In the genomic region with DNA sequence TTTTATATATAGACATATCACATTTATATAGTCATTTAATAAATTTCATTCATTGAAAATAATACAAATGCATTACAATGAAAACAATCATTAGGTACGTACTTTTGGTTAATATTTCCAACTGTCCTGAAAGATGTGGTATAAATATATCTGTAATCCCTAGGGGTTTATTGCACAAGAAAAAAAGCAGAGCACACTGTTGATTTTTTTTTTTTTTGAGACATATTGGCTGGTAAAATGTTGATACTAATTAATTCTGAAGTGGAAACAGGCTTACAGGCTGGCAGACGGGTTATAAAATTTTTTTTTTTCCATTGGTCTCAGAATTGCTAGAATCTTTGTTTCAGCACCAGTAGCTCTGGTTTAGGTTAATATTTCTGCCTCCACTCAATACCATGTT, we compare ENCODE assay signal across 14 cellular contexts.
DNase-seq lines count a peak whose midpoint lies in the region; FAIRE-seq and TF ChIP-seq lines count a peak whose summit lies in the region.
"Had no signal": no experiment of that assay in that cellular context is flagged by ENCODE, and none has a peak within 500 bp of the region (broad histone marks: within the 10 kb centered on the region; RNA-seq: fewer than 3 reads in every experiment).

No MANE protein-coding gene starts in this region.

- POLR2A ChIA-PET in endothelial cell of umbilical vein (lab: Charles Lee), result interaction anchor here (0.6 to 1.5 kb wide), 6 partner anchors 10 to 562 kb away, joined by 3 to 14 read pairs (median 4); a partner anchor contains a TSS

- no peaks in the 10 kb centered on the region for H3K79me2 ChIP-seq in endothelial cell of umbilical vein (ENCODE audit: control insufficient read depth, insufficient read depth, low read length)

- H3K27ac ChIP-seq in left ventricle myocardium inferior (replicated peaks) (peak overlapping the region; percentile 84), right atrium auricular region (peak overlapping the region in 1 of 2 donors; percentile 63), endothelial cell of umbilical vein (ENCODE audit: insufficient read depth, low read depth, low read length) (peak overlapping the region; percentile 92)

- no peaks in the 10 kb centered on the region for H3K9me1 ChIP-seq in endothelial cell of umbilical vein (replicated peaks; ENCODE audit: control insufficient read depth, extremely low read depth, insufficient read depth, low read length)

- no peaks in the 10 kb centered on the region for H3K27me3 Mint-ChIP-seq in osteocyte (ENCODE audit: unreplicated experiment)

- no peaks in the 10 kb centered on the region for H4K20me1 ChIP-seq in endothelial cell of umbilical vein (replicated peaks; ENCODE audit: control insufficient read depth, extremely low read depth, insufficient read depth, low read length)

- no peaks in the 10 kb centered on the region for H3K36me3 ChIP-seq in left ventricle myocardium inferior
- H3K36me3 ChIP-seq in right atrium auricular region, result no peaks in the 10 kb centered on the region
- no peaks in the 10 kb centered on the region for H3K36me3 ChIP-seq in endothelial cell of umbilical vein (ENCODE audit: control insufficient read depth in 2 of 2, extremely low read depth in 1 of 2, insufficient read depth in 2 of 2, low read length in 2 of 2)
- H3K36me3 ChIP-seq in HAP-1 (replicated peaks), result no peaks in the 10 kb centered on the region

- peaks cover 43% of the 10 kb centered on the region for H3K4me1 Mint-ChIP-seq in osteocyte (ENCODE audit: unreplicated experiment)

- CTCF ChIA-PET in endothelial cell of umbilical vein (lab: Charles Lee), result interaction anchor here (0.8 to 5.1 kb wide), 62 partner anchors 10 to 1017 kb away, joined by 3 to 156 read pairs (median 6); a partner anchor contains a TSS

- H3K36me3 Mint-ChIP-seq in osteocyte (ENCODE audit: unreplicated experiment), result no peaks in the 10 kb centered on the region
- H3K36me3 Mint-ChIP-seq: immature natural killer cell had no signal

- H3K9me3 Mint-ChIP-seq in osteocyte (ENCODE audit: unreplicated experiment), result no peaks in the 10 kb centered on the region

- no peak overlapping the region for H2AFZ ChIP-seq in endothelial cell of umbilical vein (ENCODE audit: low read depth, low read length)

- FAIRE-seq in endothelial cell of umbilical vein (lab: Jason Lieb, UNC), result no peak
- FAIRE-seq: HepG2 had no signal

- dilution Hi-C loops in endothelial cell of umbilical vein (cut with MboI; ENCODE audit: extremely low pct_ligation_motif_present, low sequenced_read_pairs), result no loop called here

- TF ChIP-seq POLR2A in endothelial cell of umbilical vein (IDR thresholded peaks at IDR 0.05; ENCODE audit: low read depth, low read length), result no peak

- H3K4me3 Mint-ChIP-seq in osteocyte (ENCODE audit: unreplicated experiment), result no peak overlapping the region
- H3K4me3 Mint-ChIP-seq: immature natural killer cell had no signal

- H3K4me3 ChIP-seq in left ventricle myocardium inferior (no peak overlapping the region), right atrium auricular region (no peak overlapping the region), endothelial cell of umbilical vein (replicated peaks in 1 of 3; ENCODE audit: insufficient read depth in 1 of 3, low read depth in 1 of 3, low read length in 3 of 3) (no peak overlapping the region), HAP-1 (no peak overlapping the region)

- in situ Hi-C loops in HAP-1 (cut with MboI; ENCODE audit: low sequenced_read_pairs), result no loop called here

- peak overlapping the region; percentile 84 for H3K27ac Mint-ChIP-seq in osteocyte (ENCODE audit: unreplicated experiment)
- H3K27ac Mint-ChIP-seq: immature natural killer cell had no signal

- H3K9ac ChIP-seq in endothelial cell of umbilical vein (replicated peaks; ENCODE audit: extremely low read depth, insufficient read depth, low read length), result peak overlapping the region; percentile 73

- no peaks in the 10 kb centered on the region for H3K27me3 ChIP-seq in left ventricle myocardium inferior (ENCODE audit: low read depth)
- no peaks in the 10 kb centered on the region for H3K27me3 ChIP-seq in right atrium auricular region
- H3K27me3 ChIP-seq in endothelial cell of umbilical vein (ENCODE audit: control insufficient read depth in 2 of 2, insufficient read depth in 2 of 2, low read length in 2 of 2), result no peaks in the 10 kb centered on the region
- H3K27me3 ChIP-seq in HAP-1 (ENCODE audit: low read depth), result no peaks in the 10 kb centered on the region

- DNase-seq in left ventricle myocardium inferior (no peak), right atrium auricular region (ENCODE audit: low spot score) (no peak), endothelial cell of umbilical vein (ENCODE audit: low read depth, low spot score) (no peak), osteocyte (ENCODE audit: extremely low spot score, unreplicated experiment) (no peak), HAP-1 (ENCODE audit: low spot score in 2 of 2) (no peak), NCI-H2227 treated with DMSO at 0.1 percent for 48 hours (lab: John Stamatoyannopoulos, UW) (no peak)
- no peak for DNase-seq in stimulated activated CD4-positive, alpha-beta T cell treated with anti-CD3 and anti-CD28 coated beads, Interleukin-4, amount 100 ng/mL, for 24 hours
- no peak for DNase-seq in activated naive CD4-positive, alpha-beta T cell treated with anti-CD3 and anti-CD28 coated beads, Interleukin-2, amount 50 U/mL, for 16 hours
- DNase-seq: activated CD4-positive, CD25-positive, alpha-beta regulatory T cell treated with anti-CD3 and anti-CD28 coated beads, Interleukin-2, amount 50 U/mL, for 72 hours; immature natural killer cell; NCI-H1092; NCI-H510A treated with DMSO at 0.1 percent for 48 hours; stimulated activated naive CD4-positive, alpha-beta T cell had no signal

- H3K9me3 ChIP-seq in left ventricle myocardium inferior (replicated peaks) (no peaks in the 10 kb centered on the region), right atrium auricular region (no peaks in the 10 kb centered on the region), endothelial cell of umbilical vein (replicated peaks; ENCODE audit: control insufficient read depth, insufficient read depth, low read length) (no peaks in the 10 kb centered on the region), HAP-1 (no peaks in the 10 kb centered on the region)

- no peak overlapping the region for H3K4me2 ChIP-seq in endothelial cell of umbilical vein (ENCODE audit: insufficient read depth, low read length)

- H3K4me1 ChIP-seq in left ventricle myocardium inferior, result peaks cover 40% of the 10 kb centered on the region
- peaks cover 0 to 33% of the 10 kb centered on the region in 2 donors for H3K4me1 ChIP-seq in right atrium auricular region
- peaks cover 28% of the 10 kb centered on the region for H3K4me1 ChIP-seq in endothelial cell of umbilical vein (ENCODE audit: control insufficient read depth, extremely low read depth, insufficient read depth, low read length)
- no peaks in the 10 kb centered on the region; the same call in 1 of the 2 replicates for H3K4me1 ChIP-seq in HAP-1

- TF ChIP-seq CTCF in left ventricle myocardium inferior (IDR thresholded peaks at IDR 0.05; ENCODE audit: borderline replicate concordance), result no peak
- no peak for TF ChIP-seq CTCF in right atrium auricular region (IDR thresholded peaks at IDR 0.05)
- TF ChIP-seq CTCF in endothelial cell of umbilical vein (IDR thresholded peaks at IDR 0.05; ENCODE audit: extremely low read depth in 1 of 2, insufficient read depth in 1 of 2, low read depth in 1 of 2, low read length in 2 of 2), result no peak
- TF ChIP-seq CTCF in osteocyte (IDR thresholded peaks at IDR 0.05), result no peak

- intact Hi-C loops in left ventricle myocardium inferior (cut with micrococcal nuclease) (loop anchor here (10.0 kb wide), 1 partner anchor 537 kb away; no protein-coding TSS in a partner anchor), endothelial cell of umbilical vein (cut with micrococcal nuclease) (loop anchor here (2.0 to 5.0 kb wide), 4 partner anchors 155 to 944 kb away; no protein-coding TSS in a partner anchor)

- BruUV-seq in endothelial cell of umbilical vein (replicated peaks; lab: Mats Ljungman, UMichigan), result no TSS peak

TF ChIP-seq in endothelial cell of umbilical vein, 7 proteins besides CTCF, POLR2A, EP300 and RAD21:
- TF ChIP-seq POLR2AphosphoS5 (IDR thresholded peaks at IDR 0.05; ENCODE audit: insufficient read depth, low read depth, low read length), result no peak
- TF ChIP-seq FOS (IDR thresholded peaks at IDR 0.05; ENCODE audit: borderline replicate concordance, insufficient read depth, low read length), result no peak
- no peak for TF ChIP-seq JUN (IDR thresholded peaks at IDR 0.05; ENCODE audit: borderline replicate concordance, insufficient read depth, insufficient read length, low read depth)
- TF ChIP-seq MYC (IDR thresholded peaks at IDR 0.05; ENCODE audit: low read depth, low read length), result no peak
- TF ChIP-seq GATA2 (IDR thresholded peaks at IDR 0.05; ENCODE audit: insufficient read depth, insufficient read length, low read depth, low read length), result no peak
- TF ChIP-seq, protein P1, sequence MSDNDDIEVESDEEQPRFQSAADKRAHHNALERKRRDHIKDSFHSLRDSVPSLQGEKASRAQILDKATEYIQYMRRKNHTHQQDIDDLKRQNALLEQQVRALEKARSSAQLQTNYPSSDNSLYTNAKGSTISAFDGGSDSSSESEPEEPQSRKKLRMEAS (IDR thresholded peaks at IDR 0.05; ENCODE audit: insufficient read depth, insufficient read length), result no peak
- no peak for TF ChIP-seq EZH2 (IDR thresholded peaks at IDR 0.05; ENCODE audit: borderline replicate concordance, low read depth, low read length, severe bottlenecking)
